In the genomic region with DNA sequence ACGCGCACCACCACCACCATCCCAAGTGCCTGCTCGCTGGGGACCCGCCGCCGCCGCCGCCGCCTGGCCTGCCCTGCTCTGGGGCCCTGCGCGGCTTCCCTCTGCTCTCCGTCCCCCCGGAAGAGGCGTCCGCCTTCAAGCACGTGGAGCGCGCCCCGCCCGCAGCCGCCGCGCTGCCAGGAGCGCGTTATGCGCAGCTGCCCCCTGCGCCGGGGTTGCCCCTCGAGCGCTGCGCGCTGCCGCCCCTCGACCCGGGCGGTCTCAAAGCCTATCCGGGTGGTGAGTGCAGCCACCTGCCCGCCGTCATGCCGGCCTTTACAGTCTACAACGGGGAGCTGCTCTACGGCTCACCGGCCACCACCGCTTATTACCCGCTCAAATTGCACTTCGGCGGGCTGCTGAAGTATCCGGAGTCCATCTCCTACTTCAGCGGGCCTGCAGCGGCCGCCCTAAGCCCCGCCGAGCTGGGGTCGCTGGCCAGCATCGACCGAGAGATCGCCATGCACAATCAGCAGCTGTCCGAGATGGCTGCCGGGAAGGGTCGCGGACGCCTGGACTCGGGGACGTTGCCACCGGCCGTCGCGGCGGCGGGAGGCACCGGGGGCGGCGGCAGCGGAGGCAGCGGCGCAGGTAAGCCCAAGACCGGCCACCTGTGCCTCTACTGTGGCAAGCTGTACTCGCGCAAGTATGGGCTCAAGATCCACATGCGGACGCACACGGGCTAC, we compare ENCODE assay signal across 10 cellular contexts. TPM values are rescaled to one million over a fixed set of nuclear protein-coding genes. Genes with fewer than 3 reads are reported as not detected.
DNase-seq lines count a peak whose midpoint lies in the region; ATAC-seq lines count a peak whose summit lies in the region.
"Had no signal": no experiment of that assay in that cellular context is flagged by ENCODE, and none has a peak within 500 bp of the region (broad histone marks: within the 10 kb centered on the region; RNA-seq: fewer than 3 reads in every experiment).

No MANE protein-coding gene starts in this region.

- no peak overlapping the region for H3K27ac Mint-ChIP-seq in effector memory CD8-positive, alpha-beta T cell
- H3K27ac Mint-ChIP-seq in natural killer cell treated with Interleukin-12 subunit alpha and Interleukin-12 subunit beta and Interleukin-15 and Interleukin-18, amount 100 ng/mL, for 72 hours: no peak overlapping the region

- no peaks in the 10 kb centered on the region for H3K36me3 ChIP-seq in NT2/D1 (ENCODE audit: insufficient read depth, insufficient read length, low read length)

- H3K9ac ChIP-seq in NT2/D1 (ENCODE audit: insufficient read length, low read depth): peak overlapping the region; percentile 56

- peak overlapping the region; percentile 53 for H3K4me3 ChIP-seq in NT2/D1 (ENCODE audit: insufficient read length, low read depth)

- peaks cover 98% of the 10 kb centered on the region for H3K27me3 ChIP-seq in NT2/D1 (ENCODE audit: insufficient read depth, insufficient read length)

- H3K27me3 Mint-ChIP-seq in effector memory CD8-positive, alpha-beta T cell: peaks cover 68 to 74% of the 10 kb centered on the region in 2 donors
- peaks cover 31 to 52% of the 10 kb centered on the region in 2 donors for H3K27me3 Mint-ChIP-seq in natural killer cell treated with Interleukin-12 subunit alpha and Interleukin-12 subunit beta and Interleukin-15 and Interleukin-18, amount 100 ng/mL, for 72 hours

- peak; percentile 63 for ATAC-seq in GM18868 (IDR thresholded peaks at IDR 0.05; ENCODE audit: unreplicated experiment)
- peak; percentile 52 for ATAC-seq in HG03066 (IDR thresholded peaks at IDR 0.05; ENCODE audit: low read depth, unreplicated experiment)
- ATAC-seq in effector memory CD8-positive, alpha-beta T cell (replicated peaks): peak; percentile 77
- peak; percentile 85 to 87 for ATAC-seq in natural killer cell treated with Interleukin-12 subunit alpha and Interleukin-12 subunit beta and Interleukin-15 and Interleukin-18, amount 100 ng/mL, for 72 hours

- peaks cover 9 to 16% of the 10 kb centered on the region in 2 donors for H3K4me1 Mint-ChIP-seq in effector memory CD8-positive, alpha-beta T cell (ENCODE audit: low read depth in 2 of 2)
- H3K4me1 Mint-ChIP-seq in natural killer cell treated with Interleukin-12 subunit alpha and Interleukin-12 subunit beta and Interleukin-15 and Interleukin-18, amount 100 ng/mL, for 72 hours (ENCODE audit: low read depth in 2 of 2): peaks cover 29 to 33% of the 10 kb centered on the region in 2 donors

- H3K9me3 Mint-ChIP-seq in effector memory CD8-positive, alpha-beta T cell: peaks cover 0 to 3% of the 10 kb centered on the region in 2 donors
- peaks cover 3% of the 10 kb centered on the region for H3K9me3 Mint-ChIP-seq in natural killer cell treated with Interleukin-12 subunit alpha and Interleukin-12 subunit beta and Interleukin-15 and Interleukin-18, amount 100 ng/mL, for 72 hours

- DNase-seq in CD1c-positive myeloid dendritic cell (ENCODE audit: extremely low spot score): peak; percentile 42
- no peak for DNase-seq in NT2/D1 (ENCODE audit: low read depth, low spot score)
- no peak for DNase-seq in effector memory CD8-positive, alpha-beta T cell
- DNase-seq in natural killer cell treated with Interleukin-12 subunit alpha and Interleukin-12 subunit beta and Interleukin-15 and Interleukin-18, amount 100 ng/mL, for 72 hours (ENCODE audit: low spot score): peak; percentile 62
- no peak for DNase-seq in hepatic stellate cell (ENCODE audit: low spot score)
- no peak for DNase-seq in T1000 (lab: John Stamatoyannopoulos, UW)

- peaks cover 2% of the 10 kb centered on the region for H3K4me1 ChIP-seq in NT2/D1 (ENCODE audit: insufficient read depth, insufficient read length)

- peak overlapping the region; percentile 73 to 78 for H3K4me3 Mint-ChIP-seq in effector memory CD8-positive, alpha-beta T cell
- peak overlapping the region; percentile 78 for H3K4me3 Mint-ChIP-seq in natural killer cell treated with Interleukin-12 subunit alpha and Interleukin-12 subunit beta and Interleukin-15 and Interleukin-18, amount 100 ng/mL, for 72 hours

- peaks cover 14% of the 10 kb centered on the region; the same call in 1 of the 2 replicates for H3K9me3 ChIP-seq in NT2/D1 (ENCODE audit: insufficient read depth, low read length)

- H3K36me3 Mint-ChIP-seq in effector memory CD8-positive, alpha-beta T cell (ENCODE audit: insufficient read depth): peaks cover 3% of the 10 kb centered on the region
- no peaks in the 10 kb centered on the region for H3K36me3 Mint-ChIP-seq in natural killer cell treated with Interleukin-12 subunit alpha and Interleukin-12 subunit beta and Interleukin-15 and Interleukin-18, amount 100 ng/mL, for 72 hours

RNA-seq across cellular contexts. Expression of a gene that starts 7.2 kb away (rescaled TPM):
- not detected for total RNA-seq in natural killer cell treated with Interleukin-12 subunit alpha and Interleukin-12 subunit beta and Interleukin-15 and Interleukin-18, amount 100 ng/mL, for 72 hours
- total RNA-seq: M059J, myocyte had no signal

RNA-seq across cellular contexts. Expression of a gene that starts 45.4 kb away (rescaled TPM):
- 10 to 100 TPM; 44.2 to 45.5 TPM for total RNA-seq in natural killer cell treated with Interleukin-12 subunit alpha and Interleukin-12 subunit beta and Interleukin-15 and Interleukin-18, amount 100 ng/mL, for 72 hours

Comparison
In these comparisons a context has a peak if more than half of its experiments do, and no peak if none do; other contexts are left out.
1. DNase-seq: peak in CD1c-positive myeloid dendritic cell (single experiment) and natural killer cell treated with Interleukin-12 subunit alpha and Interleukin-12 subunit beta and Interleukin-15 and Interleukin-18, amount 100 ng/mL, for 72 hours (single experiment); none in NT2/D1 (single experiment), effector memory CD8-positive, alpha-beta T cell (0 of 3), hepatic stellate cell (single experiment) and T1000 (single experiment).
2. Peak in every context shown above with its lines, with median percentiles within 50 percentile points of each other: ATAC-seq.